ENCODE assay signal across 20 cellular contexts in genomic region chr3:5239602-5240001, GRCh38. TPM values are rescaled to one million over a fixed set of nuclear protein-coding genes. Genes with fewer than 3 reads are reported as not detected.
A peak's percentile ranks its signal among the peaks of the same experiment; 100 is the strongest.
DNase-seq lines count a peak whose midpoint lies in the region; ATAC-seq and TF ChIP-seq lines count a peak whose summit lies in the region.
"Had no signal": no experiment of that assay in that cellular context is flagged by ENCODE, and none has a peak within 500 bp of the region (broad histone marks: within the 10 kb centered on the region; RNA-seq: fewer than 3 reads in every experiment).

No MANE protein-coding gene starts in this region.

- TF ChIP-seq CTCF in AG09309 (IDR thresholded peaks at IDR 0.05; ENCODE audit: control insufficient read depth, insufficient read depth, low read depth, low read length, missing control alignments) (no peak), fibroblast of the aortic adventitia (IDR thresholded peaks at IDR 0.05; ENCODE audit: insufficient read depth, low read length) (no peak)

- intact Hi-C loops in sciatic nerve (cut with DNase I) = no loop called here

- H3K4me3 ChIP-seq in AG09309 (ENCODE audit: control insufficient read depth, low read depth, low read length) = no peak overlapping the region
- no peak overlapping the region for H3K4me3 ChIP-seq in fibroblast of the aortic adventitia (ENCODE audit: low read depth, low read length)
- H3K4me3 ChIP-seq: esophagus squamous epithelium, heart right ventricle, lower lobe of right lung, MG63, right atrium auricular region, thyroid gland had no signal

- no peak for ATAC-seq in HG02763 (IDR thresholded peaks at IDR 0.05; ENCODE audit: unreplicated experiment)
- ATAC-seq in sciatic nerve = no peak
- ATAC-seq: activated CD4-positive, alpha-beta T cell treated with anti-CD3 and anti-CD28 coated beads for 36 hours; heart right ventricle; lower lobe of right lung had no signal

- DNase-seq in AG09309 (ENCODE audit: low read depth) (peak; percentile 18), GM03348 (ENCODE audit: low spot score) (peak; percentile 26), RPMI7951 (ENCODE audit: low read depth) (peak; percentile 57), fibroblast of the aortic adventitia (ENCODE audit: low read depth) (peak; percentile 65), NCI-H1092 treated with DMSO at 0.1 percent for 48 hours (lab: John Stamatoyannopoulos, UW) (no peak), sciatic nerve (ENCODE audit: low spot score) (no peak)
- DNase-seq: activated CD4-positive, alpha-beta T cell treated with anti-CD3 and anti-CD28 coated beads for 36 hours; activated effector memory CD4-positive, alpha-beta T cell treated with anti-CD3 and anti-CD28 coated beads, Interleukin-2, amount 50 U/mL, for 16 hours; amygdala; effector memory CD4-positive, alpha-beta T cell; esophagus squamous epithelium; heart right ventricle; lower lobe of right lung; MG63; NCI-H146; NCI-H2171 treated with DMSO at 0.1 percent for 48 hours; occipital lobe; thyroid gland had no signal

RNA-seq across cellular contexts. Expression of gene EDEM1, which starts 52.1 kb away (rescaled TPM):
- total RNA-seq in RPMI7951 (2014; rRNA removed; shearing (Covaris generic)) = 17.3 and 18.4 TPM in 2 replicates
- 25.8 and 32.6 TPM in 2 replicates for total RNA-seq in fibroblast of the aortic adventitia (ENCODE audit: low replicate concordance)
- 29.6 TPM for total RNA-seq in sciatic nerve

Comparison
In these comparisons a context has a peak if more than half of its experiments do, and no peak if none do; other contexts are left out.
1. DNase-seq: peak in AG09309 (single experiment), GM03348 (single experiment), RPMI7951 (single experiment) and fibroblast of the aortic adventitia (single experiment); none in NCI-H1092 treated with DMSO at 0.1 percent for 48 hours (single experiment) and sciatic nerve (single experiment).